Comparison of ENCODE assay signal across 2 cellular contexts in the genomic region with DNA sequence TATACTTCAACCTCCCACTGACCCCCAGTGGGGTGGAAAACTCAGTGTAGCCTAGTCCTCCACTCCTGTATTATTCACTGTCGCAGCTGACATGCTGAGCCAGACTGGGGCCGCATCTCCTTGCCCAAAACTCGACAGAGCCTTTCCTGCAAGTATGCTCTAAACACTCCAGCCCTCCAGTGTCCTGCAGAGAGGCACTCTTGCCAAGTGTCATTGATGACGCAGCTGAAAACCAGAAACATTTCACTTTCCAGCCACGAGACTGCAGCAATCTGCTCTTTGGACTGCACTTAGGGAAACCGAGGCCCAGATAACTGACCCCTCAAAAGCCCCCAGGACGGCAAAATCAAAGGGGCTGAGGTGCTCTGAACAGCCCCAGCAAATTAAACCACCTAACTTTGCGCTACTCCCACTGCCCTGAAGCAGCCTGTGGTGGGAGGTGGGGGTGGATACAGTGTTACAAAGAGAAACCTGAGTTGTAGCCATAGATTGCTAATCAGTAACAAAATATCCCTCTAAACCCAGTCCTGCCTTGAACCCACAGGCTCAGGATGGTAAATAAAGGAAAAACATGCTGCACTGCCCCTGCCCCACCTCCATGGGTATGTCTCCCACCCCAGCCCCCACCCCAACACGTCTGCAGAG.
TF ChIP-seq lines count a peak whose summit lies in the region.

No MANE protein-coding gene starts in this region.

TF ChIP-seq in GM12878, 131 proteins besides CTCF, POLR2A, EP300 and RAD21:
- no peak for TF ChIP-seq KDM1A (IDR thresholded peaks at IDR 0.05; ENCODE audit: borderline replicate concordance)
- 0 out of 2 replicates have a peak, but pooled peaks have one; percentile 12 for TF ChIP-seq ZNF687 (IDR thresholded peaks at IDR 0.05)

TF ChIP-seq in liver, 16 proteins besides CTCF, POLR2A, EP300 and RAD21:
- TF ChIP-seq EGR1 (IDR thresholded peaks at IDR 0.05; ENCODE audit: low read depth in 2 of 2) = no peak
- TF ChIP-seq, protein P1, sequence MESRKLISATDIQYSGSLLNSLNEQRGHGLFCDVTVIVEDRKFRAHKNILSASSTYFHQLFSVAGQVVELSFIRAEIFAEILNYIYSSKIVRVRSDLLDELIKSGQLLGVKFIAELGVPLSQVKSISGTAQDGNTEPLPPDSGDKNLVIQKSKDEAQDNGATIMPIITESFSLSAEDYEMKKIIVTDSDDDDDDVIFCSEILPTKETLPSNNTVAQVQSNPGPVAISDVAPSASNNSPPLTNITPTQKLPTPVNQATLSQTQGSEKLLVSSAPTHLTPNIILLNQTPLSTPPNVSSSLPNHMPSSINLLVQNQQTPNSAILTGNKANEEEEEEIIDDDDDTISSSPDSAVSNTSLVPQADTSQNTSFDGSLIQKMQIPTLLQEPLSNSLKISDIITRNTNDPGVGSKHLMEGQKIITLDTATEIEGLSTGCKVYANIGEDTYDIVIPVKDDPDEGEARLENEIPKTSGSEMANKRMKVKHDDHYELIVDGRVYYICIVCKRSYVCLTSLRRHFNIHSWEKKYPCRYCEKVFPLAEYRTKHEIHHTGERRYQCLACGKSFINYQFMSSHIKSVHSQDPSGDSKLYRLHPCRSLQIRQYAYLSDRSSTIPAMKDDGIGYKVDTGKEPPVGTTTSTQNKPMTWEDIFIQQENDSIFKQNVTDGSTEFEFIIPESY (IDR thresholded peaks at IDR 0.05) = no peak
- no peak for TF ChIP-seq TAF1 (conservative IDR thresholded peaks at IDR 0.05)
- peak; percentile 41 for TF ChIP-seq HNF4G (IDR thresholded peaks at IDR 0.05)
- TF ChIP-seq YY1 (IDR thresholded peaks at IDR 0.05) = peak; percentile 42
- peak; percentile 83 to 90 for TF ChIP-seq HNF4A (conservative IDR thresholded peaks at IDR 0.05)
- TF ChIP-seq, protein P2, sequence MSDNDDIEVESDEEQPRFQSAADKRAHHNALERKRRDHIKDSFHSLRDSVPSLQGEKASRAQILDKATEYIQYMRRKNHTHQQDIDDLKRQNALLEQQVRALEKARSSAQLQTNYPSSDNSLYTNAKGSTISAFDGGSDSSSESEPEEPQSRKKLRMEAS (IDR thresholded peaks at IDR 0.05) = peak; percentile 52
- TF ChIP-seq REST (IDR thresholded peaks at IDR 0.05) = peak; percentile 62
- no peak for TF ChIP-seq ATF3 (IDR thresholded peaks at IDR 0.05)
- peak in 1 of 2 donors; percentile 61 for TF ChIP-seq JUND (IDR thresholded peaks at IDR 0.05)
- no peak for TF ChIP-seq NR2F2 (IDR thresholded peaks at IDR 0.05)
- TF ChIP-seq GABPA (IDR thresholded peaks at IDR 0.05 in 1 of 2, conservative IDR thresholded peaks at IDR 0.05 in 1 of 2) = no peak
- TF ChIP-seq RXRA (IDR thresholded peaks at IDR 0.05) = peak; percentile 56 to 88
- no peak for TF ChIP-seq FOXA1 (IDR thresholded peaks at IDR 0.05)
- peak; percentile 45 for TF ChIP-seq SP1 (IDR thresholded peaks at IDR 0.05)
- peak; percentile 7 for TF ChIP-seq FOXA2 (IDR thresholded peaks at IDR 0.05)
